8 cellular contexts compared by ENCODE assay signal in the genomic region with DNA sequence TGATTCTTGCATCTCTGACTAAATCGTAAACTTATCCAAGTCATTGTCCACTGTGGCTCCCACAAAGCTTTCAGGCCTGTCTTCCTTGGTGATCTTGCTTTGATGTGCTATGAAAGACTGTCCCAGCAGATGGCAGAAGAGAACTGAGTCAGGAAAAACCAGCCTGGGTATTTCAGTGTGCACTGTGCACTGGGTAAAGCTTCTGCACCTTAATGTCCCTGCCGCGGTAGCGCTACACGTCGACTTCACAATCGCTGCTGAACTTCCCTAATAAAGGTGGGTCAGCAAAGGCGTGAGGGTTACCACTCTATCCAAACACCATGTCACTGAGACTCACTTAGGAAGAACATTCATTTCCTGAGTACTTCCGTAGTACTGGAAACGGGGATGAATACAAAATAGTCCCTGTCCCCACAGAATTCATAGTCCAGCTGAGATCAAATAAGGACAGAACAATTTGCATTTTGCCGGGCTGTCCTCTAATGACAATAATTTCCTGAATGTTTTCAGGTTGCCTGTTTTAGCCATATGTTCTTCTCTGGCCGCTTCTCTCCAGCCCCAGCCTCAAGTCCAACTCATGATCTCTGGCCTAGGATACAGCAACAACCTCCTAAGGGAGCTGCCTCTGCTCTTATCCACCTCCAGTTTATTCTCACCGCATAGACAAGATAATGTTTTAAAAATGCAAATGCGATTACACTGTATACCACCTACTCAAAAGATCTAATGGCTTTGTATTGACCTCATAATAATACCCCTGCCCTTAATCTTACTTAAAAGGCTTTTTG.
DNase-seq lines count a peak whose midpoint lies in the region; ATAC-seq and TF ChIP-seq lines count a peak whose summit lies in the region.

No MANE protein-coding gene starts in this region.

- peaks cover 10 to 16% (median 12%) of the 10 kb centered on the region in 4 donors for H3K4me1 Mint-ChIP-seq in naive thymus-derived CD8-positive, alpha-beta T cell

- peaks cover 0 to 2% (median 0%) of the 10 kb centered on the region in 5 donors for H3K27me3 Mint-ChIP-seq in naive thymus-derived CD8-positive, alpha-beta T cell

- ATAC-seq in GM19468 (IDR thresholded peaks at IDR 0.05; ENCODE audit: extremely low read depth, unreplicated experiment) = peak; percentile 58
- peak; percentile 99 for ATAC-seq in naive thymus-derived CD8-positive, alpha-beta T cell

- H3K36me3 Mint-ChIP-seq in naive thymus-derived CD8-positive, alpha-beta T cell = no peaks in the 10 kb centered on the region

- H3K27ac Mint-ChIP-seq in naive thymus-derived CD8-positive, alpha-beta T cell = peak overlapping the region in 5 of 10 donors; percentile 2 to 51 (median 32)

- H3K4me3 Mint-ChIP-seq in naive thymus-derived CD8-positive, alpha-beta T cell = peak overlapping the region; percentile 31 to 79 (median 67)

- H3K9me3 Mint-ChIP-seq in naive thymus-derived CD8-positive, alpha-beta T cell = no peaks in the 10 kb centered on the region

- DNase-seq in D341Med (ENCODE audit: low spot score) (peak; percentile 79), HPDE6-E6E7 (ENCODE audit: extremely low spot score) (peak; percentile 57), NOMO-1 treated with dmso at 0.1 percent for 144 hours (lab: John Stamatoyannopoulos, UW; ENCODE audit: unreplicated experiment) (peak; percentile 65), erythroblast (lab: John Stamatoyannopoulos, UW) (peak; percentile 55 to 66)
- peak; percentile 77 for DNase-seq in activated CD8-positive, alpha-beta memory T cell treated with anti-CD3 and anti-CD28 coated beads, Interleukin-2, amount 50 U/mL, for 48 hours
- peak; percentile 25 to 82 (median 70) for DNase-seq in naive thymus-derived CD8-positive, alpha-beta T cell
- peak; percentile 51 for DNase-seq in stimulated activated naive CD4-positive, alpha-beta T cell treated with Interleukin-2 at 50 U/mL for 16 hours (lab: John Stamatoyannopoulos, UW)

- TF ChIP-seq POLR2A in erythroblast (IDR thresholded peaks at IDR 0.05; ENCODE audit: low read length) = no peak

- POLR2A ChIA-PET in naive thymus-derived CD8-positive, alpha-beta T cell (lab: Charles Lee) = interaction anchor here (0.6 to 1.7 kb wide), 3 partner anchors 17 to 117 kb away, joined by 3 to 16 read pairs (median 3); no protein-coding TSS in a partner anchor

Comparison
In these comparisons a context has a peak if more than half of its experiments do, and no peak if none do; other contexts are left out.
1. Peak in every context shown above with its lines: DNase-seq and ATAC-seq.